8 cellular contexts compared by ENCODE assay signal in genomic region chr2:157443795-157444642, GRCh38. TPM values are rescaled to one million over a fixed set of nuclear protein-coding genes. Genes with fewer than 3 reads are reported as not detected.
DNase-seq lines count a peak whose midpoint lies in the region; ATAC-seq, FAIRE-seq and TF ChIP-seq lines count a peak whose summit lies in the region.

Gene CYTIP (minus strand): TSS chr2:157444089. CDS start chr2:157444020, 69 bp downstream.

- H3K27me3 Mint-ChIP-seq in CD4-positive, alpha-beta T cell, result no peaks in the 10 kb centered on the region
- H3K27me3 Mint-ChIP-seq in immature natural killer cell (ENCODE audit: low read depth in 3 of 3), result peaks cover 3 to 40% (median 26%) of the 10 kb centered on the region in 3 donors
- no peaks in the 10 kb centered on the region for H3K27me3 Mint-ChIP-seq in stimulated activated memory B cell treated with anti-CD40 and anti-IgM and Interleukin-4, amounts not matched to agents 10 μg/mL and 1 μg/mL and 100 μg/mL, for 72 hours

- FAIRE-seq in frontal cortex (lab: Jason Lieb, UNC), result no peak

- H3K9me3 Mint-ChIP-seq in CD4-positive, alpha-beta T cell, result no peaks in the 10 kb centered on the region
- H3K9me3 Mint-ChIP-seq in immature natural killer cell, result no peaks in the 10 kb centered on the region
- no peaks in the 10 kb centered on the region for H3K9me3 Mint-ChIP-seq in stimulated activated memory B cell treated with anti-CD40 and anti-IgM and Interleukin-4, amounts not matched to agents 10 μg/mL and 1 μg/mL and 100 μg/mL, for 72 hours

- no peaks in the 10 kb centered on the region for H3K9me3 ChIP-seq in CD4-positive, alpha-beta T cell (ENCODE audit: control insufficient read depth, low read length)

- peak in 7 of 10 experiments; percentile 35 to 66 (median 48) for DNase-seq in CD4-positive, alpha-beta T cell
- DNase-seq in GM20000 (ENCODE audit: low spot score) (peak; percentile 45), immature natural killer cell (peak; percentile 66 to 74 (median 72)), frontal cortex (ENCODE audit: low spot score in 2 of 2) (no peak), NCI-H2029 treated with DMSO at 0.1 percent for 48 hours (lab: John Stamatoyannopoulos, UW) (no peak)
- DNase-seq in activated CD4-positive, alpha-beta T cell treated with anti-CD3 and anti-CD28 coated beads, Interleukin-2, amount 50 U/mL, for 48 hours, result peak; percentile 56 to 64

- H3K4me1 Mint-ChIP-seq in CD4-positive, alpha-beta T cell (ENCODE audit: low read depth), result peaks cover 41% of the 10 kb centered on the region
- peaks cover 45 to 55% of the 10 kb centered on the region in 2 donors for H3K4me1 Mint-ChIP-seq in immature natural killer cell
- H3K4me1 Mint-ChIP-seq in stimulated activated memory B cell treated with anti-CD40 and anti-IgM and Interleukin-4, amounts not matched to agents 10 μg/mL and 1 μg/mL and 100 μg/mL, for 72 hours, result peaks cover 45% of the 10 kb centered on the region

- H3K27me3 ChIP-seq in CD4-positive, alpha-beta T cell (ENCODE audit: control insufficient read depth, insufficient read depth, low read length), result no peaks in the 10 kb centered on the region

- H3K27ac ChIP-seq in CD4-positive, alpha-beta T cell (ENCODE audit: low read depth, low read length), result peak within 1 kb of the TSS; percentile 97

- no peak for TF ChIP-seq CTCF in CD4-positive, alpha-beta T cell (IDR thresholded peaks at IDR 0.05)
- no peak for TF ChIP-seq CTCF in GM20000 (IDR thresholded peaks at IDR 0.05; ENCODE audit: extremely low read depth, missing control alignments)

- peak within 1 kb of the TSS; percentile 97 for H3K27ac Mint-ChIP-seq in CD4-positive, alpha-beta T cell
- peak within 1 kb of the TSS; percentile 95 to 100 (median 98) for H3K27ac Mint-ChIP-seq in immature natural killer cell
- peak within 1 kb of the TSS; percentile 91 for H3K27ac Mint-ChIP-seq in stimulated activated memory B cell treated with anti-CD40 and anti-IgM and Interleukin-4, amounts not matched to agents 10 μg/mL and 1 μg/mL and 100 μg/mL, for 72 hours

- ATAC-seq in CD4-positive, alpha-beta T cell (ENCODE audit: poor library complexity), result peak; percentile 41
- ATAC-seq in HG03571 (IDR thresholded peaks at IDR 0.05; ENCODE audit: unreplicated experiment), result peak; percentile 45
- peak; percentile 77 for ATAC-seq in stimulated activated memory B cell treated with anti-CD40 and anti-IgM and Interleukin-4, amounts not matched to agents 10 μg/mL and 1 μg/mL and 100 μg/mL, for 72 hours

- POLR2A ChIA-PET in CD4-positive, alpha-beta T cell (lab: Charles Lee), result interaction anchor here (0.6 to 17.5 kb wide), 33 partner anchors 10 to 1012 kb away, joined by 3 to 384 read pairs (median 6); partner anchors contain the start of genes ACVR1, ACVR1C, CCDC148 and PKP4

- CTCF ChIA-PET in CD4-positive, alpha-beta T cell (lab: Charles Lee), result interaction anchor here (0.9 to 2.3 kb wide), 7 partner anchors 10 to 142 kb away, joined by 3 to 21 read pairs (median 4); no protein-coding TSS in a partner anchor

- peak within 1 kb of the TSS; percentile 95 for H3K4me3 Mint-ChIP-seq in CD4-positive, alpha-beta T cell
- H3K4me3 Mint-ChIP-seq in immature natural killer cell, result peak within 1 kb of the TSS; percentile 94 to 99 (median 95)
- H3K4me3 Mint-ChIP-seq in stimulated activated memory B cell treated with anti-CD40 and anti-IgM and Interleukin-4, amounts not matched to agents 10 μg/mL and 1 μg/mL and 100 μg/mL, for 72 hours, result peak within 1 kb of the TSS; percentile 90

- peaks cover 58% of the 10 kb centered on the region for H3K36me3 Mint-ChIP-seq in CD4-positive, alpha-beta T cell (ENCODE audit: low read depth)
- peaks cover 20 to 36% (median 34%) of the 10 kb centered on the region in 3 donors for H3K36me3 Mint-ChIP-seq in immature natural killer cell
- peaks cover 48% of the 10 kb centered on the region for H3K36me3 Mint-ChIP-seq in stimulated activated memory B cell treated with anti-CD40 and anti-IgM and Interleukin-4, amounts not matched to agents 10 μg/mL and 1 μg/mL and 100 μg/mL, for 72 hours

- intact Hi-C loops in CD4-positive, alpha-beta T cell (cut with DNase I, micrococcal nuclease), result loop anchor here (1.0 to 5.0 kb wide), 5 partner anchors 9 to 48 kb away; no protein-coding TSS in a partner anchor

RNA-seq across cellular contexts. Expression of gene CYTIP, which starts in this region (rescaled TPM):
- total RNA-seq in CD4-positive, alpha-beta T cell, result 100 to 1,000 TPM; 474 to 490 TPM
- polyA plus RNA-seq in immature natural killer cell, result 100 to 1,000 TPM in 2 of 3 donors, 10 to 100 TPM in 1; 84.4 to 142 (median 111) TPM
- 2.9 TPM for total RNA-seq in frontal cortex

Comparison
In these comparisons a context has a peak if more than half of its experiments do, and no peak if none do; other contexts are left out.
1. RNA of gene CYTIP (total RNA-seq): 474 to 490 TPM in CD4-positive, alpha-beta T cell; 2.9 TPM in frontal cortex (single experiment); every median in the first group is over 100 times any median in the second.
2. DNase-seq: peak in CD4-positive, alpha-beta T cell (7 of 10), GM20000 (single experiment), activated CD4-positive, alpha-beta T cell treated with anti-CD3 and anti-CD28 coated beads, Interleukin-2, amount 50 U/mL, for 48 hours (2 of 2) and immature natural killer cell (3 of 3); none in frontal cortex (0 of 2) and NCI-H2029 treated with DMSO at 0.1 percent for 48 hours (single experiment).
3. Peak in every context shown above with its lines, with median percentiles within 50 percentile points of each other: ATAC-seq, H3K27ac Mint-ChIP-seq and H3K4me3 Mint-ChIP-seq.